Comparison of ENCODE assay signal across 15 cellular contexts in the genomic region with DNA sequence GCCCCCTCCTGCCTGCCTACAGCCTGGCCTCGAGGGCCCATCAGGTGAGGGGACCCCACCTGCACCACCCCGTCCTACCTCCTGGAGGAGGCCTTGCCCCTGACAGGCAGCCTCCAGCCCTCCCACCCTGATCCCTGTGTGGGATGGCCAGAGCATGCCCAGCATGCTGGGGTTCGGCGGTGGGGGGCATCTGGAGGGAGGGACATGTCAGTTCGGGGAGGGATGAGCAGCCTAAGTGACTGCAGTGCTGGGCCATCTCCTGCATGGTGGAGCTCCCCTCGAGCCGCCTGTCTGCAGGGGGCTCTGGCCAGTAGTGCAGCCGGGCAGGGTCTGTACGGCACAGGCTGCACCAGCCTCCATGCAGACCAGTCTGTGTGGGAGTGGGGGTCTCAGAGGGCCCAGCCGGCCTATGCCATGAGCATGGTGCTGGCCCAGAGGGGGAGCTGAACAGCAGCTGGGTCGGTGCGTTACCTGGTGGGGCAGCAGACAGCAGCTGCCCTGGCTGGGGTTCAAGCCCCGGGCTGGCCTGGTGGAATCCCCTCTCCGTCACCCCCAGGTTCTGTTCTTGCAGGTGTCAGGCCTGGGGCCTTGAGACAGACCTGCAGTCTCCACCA. TPM values are rescaled to one million over a fixed set of nuclear protein-coding genes. Genes with fewer than 3 reads are reported as not detected.
DNase-seq lines count a peak whose midpoint lies in the region; ATAC-seq and TF ChIP-seq lines count a peak whose summit lies in the region.
"Had no signal": no experiment of that assay in that cellular context is flagged by ENCODE, and none has a peak within 500 bp of the region (broad histone marks: within the 10 kb centered on the region; RNA-seq: fewer than 3 reads in every experiment).

No MANE protein-coding gene starts in this region.

- peaks cover 6 to 7% of the 10 kb centered on the region in 2 donors for H3K4me1 ChIP-seq in neuronal stem cell (ENCODE audit: control insufficient read depth in 2 of 2, insufficient read depth in 1 of 2, low read depth in 1 of 2, low read length in 2 of 2)
- H3K4me1 ChIP-seq: BE2C had no signal

- peak overlapping the region; percentile 55 for H3K23ac ChIP-seq in neuronal stem cell (ENCODE audit: low read depth, low read length, poor library complexity)

- peak overlapping the region; percentile 53 for H2BK5ac ChIP-seq in neuronal stem cell (ENCODE audit: low read length)

- WGBS in neuronal stem cell (ENCODE audit: extremely low coverage in 2 of 2, insufficient read length in 2 of 2, insufficient replicate concordance in 1 of 2), 2 donors = no CpG with 5 or more reads among the region's 14 CpGs

- no peak overlapping the region for H3K14ac ChIP-seq in neuronal stem cell (ENCODE audit: low read length)

- H3K27me3 ChIP-seq in WERI-Rb-1 (ENCODE audit: insufficient read depth, low read depth, severe bottlenecking) = no peaks in the 10 kb centered on the region
- H3K27me3 ChIP-seq in neuronal stem cell (ENCODE audit: control insufficient read depth in 3 of 3, insufficient read depth in 3 of 3, low read depth in 1 of 3, low read length in 3 of 3) = no peaks in the 10 kb centered on the region
- H3K27me3 ChIP-seq: BE2C had no signal

- H2AK5ac ChIP-seq in neuronal stem cell (ENCODE audit: low read depth, low read length) = peak overlapping the region; percentile 26

- H3K36me3 ChIP-seq in WERI-Rb-1 = peaks cover 26% of the 10 kb centered on the region
- peaks cover 0 to 7% of the 10 kb centered on the region in 2 donors for H3K36me3 ChIP-seq in neuronal stem cell (replicated peaks in 1 of 2; ENCODE audit: control insufficient read depth in 2 of 2, insufficient read depth in 2 of 2, low read length in 2 of 2)
- H3K36me3 ChIP-seq: HAP-1 had no signal

- H3K9me3 ChIP-seq in WERI-Rb-1 (ENCODE audit: severe bottlenecking) (no peaks in the 10 kb centered on the region), neuronal stem cell (replicated peaks in 1 of 2; ENCODE audit: control insufficient read depth in 2 of 2, insufficient read depth in 1 of 2, low read depth in 1 of 2, low read length in 2 of 2) (no peaks in the 10 kb centered on the region)
- H3K9me3 ChIP-seq: A549, BE2C, HAP-1 had no signal

- peaks cover 9 to 10% of the 10 kb centered on the region in 2 donors for H3K4me1 Mint-ChIP-seq in natural killer cell treated with Interleukin-12 subunit alpha and Interleukin-12 subunit beta and Interleukin-15 and Interleukin-18, amount 100 ng/mL, for 72 hours (ENCODE audit: low read depth in 2 of 2)
- peaks cover 10 to 31% of the 10 kb centered on the region in 2 donors for H3K4me1 Mint-ChIP-seq in natural killer cell

- no peak overlapping the region for H2BK120ac ChIP-seq in neuronal stem cell (ENCODE audit: low read depth, low read length)

- no peak overlapping the region for H3K4me3 Mint-ChIP-seq in natural killer cell treated with Interleukin-12 subunit alpha and Interleukin-12 subunit beta and Interleukin-15 and Interleukin-18, amount 100 ng/mL, for 72 hours
- H3K4me3 Mint-ChIP-seq in natural killer cell = no peak overlapping the region
- H3K4me3 Mint-ChIP-seq: CD8-positive, alpha-beta T cell had no signal

- ATAC-seq in natural killer cell treated with Interleukin-12 subunit alpha and Interleukin-12 subunit beta and Interleukin-15 and Interleukin-18, amount 100 ng/mL, for 72 hours = no peak
- ATAC-seq in natural killer cell = no peak
- ATAC-seq: A549; CD8-positive, alpha-beta T cell had no signal

- no peak overlapping the region for H3K27ac Mint-ChIP-seq in natural killer cell treated with Interleukin-12 subunit alpha and Interleukin-12 subunit beta and Interleukin-15 and Interleukin-18, amount 100 ng/mL, for 72 hours
- H3K27ac Mint-ChIP-seq in natural killer cell = no peak overlapping the region
- H3K27ac Mint-ChIP-seq: CD8-positive, alpha-beta T cell had no signal

- H3K79me1 ChIP-seq in neuronal stem cell (ENCODE audit: low read depth, low read length) = peaks cover 16% of the 10 kb centered on the region

- H4K91ac ChIP-seq in neuronal stem cell (ENCODE audit: low read depth, low read length, poor library complexity) = no peak overlapping the region

- no peak overlapping the region for H4K8ac ChIP-seq in neuronal stem cell (ENCODE audit: low read depth, low read length)

- H3K27me3 Mint-ChIP-seq in natural killer cell treated with Interleukin-12 subunit alpha and Interleukin-12 subunit beta and Interleukin-15 and Interleukin-18, amount 100 ng/mL, for 72 hours = no peaks in the 10 kb centered on the region
- H3K27me3 Mint-ChIP-seq in natural killer cell (ENCODE audit: low read depth in 2 of 2) = no peaks in the 10 kb centered on the region

- peak overlapping the region; percentile 91 for H3K27ac ChIP-seq in WERI-Rb-1
- H3K27ac ChIP-seq in neuronal stem cell (replicated peaks; ENCODE audit: low read length) = no peak overlapping the region
- H3K27ac ChIP-seq: A549, C4-2B had no signal

- H2BK12ac ChIP-seq in neuronal stem cell (ENCODE audit: low read length) = peak overlapping the region; percentile 16

- intact Hi-C loops in natural killer cell (cut with micrococcal nuclease) = no loop called here

- DNase-seq in natural killer cell treated with Interleukin-12 subunit alpha and Interleukin-12 subunit beta and Interleukin-15 and Interleukin-18, amount 100 ng/mL, for 72 hours (ENCODE audit: low spot score) = peak; percentile 54
- no peak for DNase-seq in natural killer cell
- no peak for DNase-seq in WERI-Rb-1
- no peak for DNase-seq in neuronal stem cell (ENCODE audit: low spot score)
- DNase-seq in HCEC 1CT = no peak
- no peak for DNase-seq in SHP77 treated with DMSO at 0.1 percent for 48 hours (lab: John Stamatoyannopoulos, UW)
- DNase-seq: BE2C; CD8-positive, alpha-beta T cell; COR-L47; DND-41; GDM1; GOT3 had no signal

- H3K4me3 ChIP-seq in WERI-Rb-1 (ENCODE audit: low read depth, low read length) = no peak overlapping the region
- H3K4me3 ChIP-seq in neuronal stem cell (ENCODE audit: low read length in 2 of 2) = no peak overlapping the region
- H3K4me3 ChIP-seq: A549, HAP-1 had no signal

- TF ChIP-seq CTCF in natural killer cell (IDR thresholded peaks at IDR 0.05) (no peak), WERI-Rb-1 (IDR thresholded peaks at IDR 0.05; ENCODE audit: low read depth, low read length) (peak; percentile 18; the same call in 1 of the 2 replicates)

- peaks cover 1% of the 10 kb centered on the region for H3K36me3 Mint-ChIP-seq in natural killer cell treated with Interleukin-12 subunit alpha and Interleukin-12 subunit beta and Interleukin-15 and Interleukin-18, amount 100 ng/mL, for 72 hours
- no peaks in the 10 kb centered on the region for H3K36me3 Mint-ChIP-seq in natural killer cell

- no peak overlapping the region for H3K4ac ChIP-seq in neuronal stem cell (ENCODE audit: low read length)

- H3K18ac ChIP-seq in neuronal stem cell (ENCODE audit: low read length) = no peak overlapping the region

- no peaks in the 10 kb centered on the region for H3K9me3 Mint-ChIP-seq in natural killer cell treated with Interleukin-12 subunit alpha and Interleukin-12 subunit beta and Interleukin-15 and Interleukin-18, amount 100 ng/mL, for 72 hours
- H3K9me3 Mint-ChIP-seq in natural killer cell = no peaks in the 10 kb centered on the region
- H3K9me3 Mint-ChIP-seq: CD8-positive, alpha-beta T cell had no signal

- no peak overlapping the region for H3K4me2 ChIP-seq in neuronal stem cell (ENCODE audit: insufficient read depth, low read length, poor library complexity, severe bottlenecking)
- H3K4me2 ChIP-seq: A549 had no signal

- no peak overlapping the region for H2BK15ac ChIP-seq in neuronal stem cell (ENCODE audit: low read length)

- H2AFZ ChIP-seq in neuronal stem cell (ENCODE audit: low read length) = no peak overlapping the region

- H3K9ac ChIP-seq in neuronal stem cell (ENCODE audit: low read depth, low read length, poor library complexity) = peak overlapping the region; percentile 50

RNA-seq across cellular contexts. Expression of gene RNPS1, which starts 4.0 kb away (rescaled TPM):
- 100 to 1,000 TPM; 256 to 334 TPM for total RNA-seq in natural killer cell treated with Interleukin-12 subunit alpha and Interleukin-12 subunit beta and Interleukin-15 and Interleukin-18, amount 100 ng/mL, for 72 hours
- total RNA-seq in natural killer cell = 100 to 1,000 TPM; 269 to 284 (median 273) TPM
- polyA plus RNA-seq in neuronal stem cell (2013, experiment 1 of 2) = 350 TPM
- 344 TPM for polyA plus RNA-seq in neuronal stem cell (2013, experiment 2 of 2)

RNA-seq across cellular contexts. Expression of gene ECI1, which starts 20.6 kb away (rescaled TPM):
- total RNA-seq in natural killer cell treated with Interleukin-12 subunit alpha and Interleukin-12 subunit beta and Interleukin-15 and Interleukin-18, amount 100 ng/mL, for 72 hours = 10 to 100 TPM; 29.1 to 51.1 TPM
- total RNA-seq in natural killer cell = 10 to 100 TPM; 14.6 to 19.2 (median 19.0) TPM
- 58.4 TPM for polyA plus RNA-seq in neuronal stem cell (2013, experiment 1 of 2)
- 57.0 TPM for polyA plus RNA-seq in neuronal stem cell (2013, experiment 2 of 2)

RNA-seq across cellular contexts. Expression of gene DNASE1L2, which starts 35.7 kb away (rescaled TPM):
- 1 to 10 TPM in 1 of 2 donors, under 1 TPM in 1; 0.88 to 3.5 TPM for total RNA-seq in natural killer cell treated with Interleukin-12 subunit alpha and Interleukin-12 subunit beta and Interleukin-15 and Interleukin-18, amount 100 ng/mL, for 72 hours
- 1 to 10 TPM in 1 of 3 donors, under 1 TPM in 2; 0.19 to 1.4 (median 0.77) TPM for total RNA-seq in natural killer cell
- polyA plus RNA-seq in neuronal stem cell (2013, experiment 1 of 2) = 0.26 TPM
- 0.30 TPM for polyA plus RNA-seq in neuronal stem cell (2013, experiment 2 of 2)

RNA-seq across cellular contexts. Expression of gene E4F1, which starts 48.6 kb away (rescaled TPM):
- total RNA-seq in natural killer cell treated with Interleukin-12 subunit alpha and Interleukin-12 subunit beta and Interleukin-15 and Interleukin-18, amount 100 ng/mL, for 72 hours = 10 to 100 TPM; 27.5 to 51.8 TPM
- 10 to 100 TPM; 43.6 to 45.7 (median 45.7) TPM for total RNA-seq in natural killer cell
- polyA plus RNA-seq in neuronal stem cell (2013, experiment 1 of 2) = 10.6 TPM
- polyA plus RNA-seq in neuronal stem cell (2013, experiment 2 of 2) = 9.7 TPM

RNA-seq across cellular contexts. Expression of gene PGP, which starts 57.3 kb away (rescaled TPM):
- total RNA-seq in natural killer cell treated with Interleukin-12 subunit alpha and Interleukin-12 subunit beta and Interleukin-15 and Interleukin-18, amount 100 ng/mL, for 72 hours = 10 to 100 TPM; 18.8 to 39.8 TPM
- total RNA-seq in natural killer cell = 10 to 100 TPM in 2 of 3 donors, 1 to 10 TPM in 1; 9.7 to 12.8 (median 12.4) TPM
- 32.8 TPM for polyA plus RNA-seq in neuronal stem cell (2013, experiment 1 of 2)
- 31.7 TPM for polyA plus RNA-seq in neuronal stem cell (2013, experiment 2 of 2)
